Comparison of ENCODE assay signal across 13 cellular contexts in genomic region chr5:39518516-39518915, GRCh38.
DNase-seq lines count a peak whose midpoint lies in the region; ATAC-seq and TF ChIP-seq lines count a peak whose summit lies in the region.
"Had no signal": no experiment of that assay in that cellular context is flagged by ENCODE, and none has a peak within 500 bp of the region (broad histone marks: within the 10 kb centered on the region; RNA-seq: fewer than 3 reads in every experiment).

No MANE protein-coding gene starts in this region.

- no peak for TF ChIP-seq CTCF in left ventricle myocardium inferior (IDR thresholded peaks at IDR 0.05; ENCODE audit: borderline replicate concordance)
- TF ChIP-seq CTCF in right atrium auricular region (IDR thresholded peaks at IDR 0.05): no peak

- H3K4me3 ChIP-seq in left ventricle myocardium inferior: no peak overlapping the region
- H3K4me3 ChIP-seq in right atrium auricular region: no peak overlapping the region
- H3K4me3 ChIP-seq: esophagus squamous epithelium had no signal

- ATAC-seq in HG02571 (IDR thresholded peaks at IDR 0.05; ENCODE audit: unreplicated experiment): no peak

- H3K9me3 ChIP-seq in left ventricle myocardium inferior (replicated peaks) (no peaks in the 10 kb centered on the region), right atrium auricular region (no peaks in the 10 kb centered on the region)
- H3K9me3 ChIP-seq: esophagus squamous epithelium had no signal

- DNase-seq in left ventricle myocardium inferior (no peak), right atrium auricular region (ENCODE audit: low spot score) (no peak), amniotic epithelial cell (ENCODE audit: low read depth) (peak; percentile 59), iris pigment epithelial cell (ENCODE audit: low read depth) (peak; percentile 91), NK-92 (lab: John Stamatoyannopoulos, UW; ENCODE audit: unreplicated experiment) (no peak), DMS 273 (lab: John Stamatoyannopoulos, UW; ENCODE audit: unreplicated experiment) (no peak)
- DNase-seq in activated naive CD4-positive, alpha-beta T cell treated with anti-CD3 and anti-CD28 coated beads, Interleukin-2, amount 50 U/mL, for 16 hours: no peak
- DNase-seq: AML-193, esophagus squamous epithelium, GDM1, NCI-H187 treated with DMSO at 0.1 percent for 48 hours, T-helper 9 cell had no signal

- H3K4me1 ChIP-seq in left ventricle myocardium inferior (peaks cover 22% of the 10 kb centered on the region), right atrium auricular region (peaks cover 0 to 9% of the 10 kb centered on the region in 2 donors)

- intact Hi-C loops in left ventricle myocardium inferior (cut with micrococcal nuclease): no loop called here

- peak overlapping the region; percentile 80 for H3K27ac ChIP-seq in left ventricle myocardium inferior (replicated peaks)
- no peak overlapping the region for H3K27ac ChIP-seq in right atrium auricular region
- H3K27ac ChIP-seq: esophagus squamous epithelium had no signal

- H3K27me3 ChIP-seq in left ventricle myocardium inferior (ENCODE audit: low read depth) (no peaks in the 10 kb centered on the region), right atrium auricular region (no peaks in the 10 kb centered on the region)
- H3K27me3 ChIP-seq: esophagus squamous epithelium had no signal

- no peaks in the 10 kb centered on the region for H3K36me3 ChIP-seq in left ventricle myocardium inferior
- H3K36me3 ChIP-seq in right atrium auricular region: no peaks in the 10 kb centered on the region
- H3K36me3 ChIP-seq: esophagus squamous epithelium had no signal

Comparison
In these comparisons a context has a peak if more than half of its experiments do, and no peak if none do; other contexts are left out.
1. DNase-seq: peak in amniotic epithelial cell (single experiment) and iris pigment epithelial cell (single experiment); none in left ventricle myocardium inferior (single experiment), right atrium auricular region (single experiment), activated naive CD4-positive, alpha-beta T cell treated with anti-CD3 and anti-CD28 coated beads, Interleukin-2, amount 50 U/mL, for 16 hours (single experiment), NK-92 (single experiment) and DMS 273 (single experiment).